In genomic region chr18:3508576-3509559, GRCh38 we compare ENCODE assay signal across 16 cellular contexts. TPM values are rescaled to one million over a fixed set of nuclear protein-coding genes. Genes with fewer than 3 reads are reported as not detected.
DNase-seq lines count a peak whose midpoint lies in the region; ATAC-seq and FAIRE-seq lines count a peak whose summit lies in the region.
"Had no signal": no experiment of that assay in that cellular context is flagged by ENCODE, and none has a peak within 500 bp of the region (broad histone marks: within the 10 kb centered on the region; RNA-seq: fewer than 3 reads in every experiment).

No MANE protein-coding gene starts in this region.

- no peaks in the 10 kb centered on the region for H3K9me3 Mint-ChIP-seq in activated CD8-positive, alpha-beta T cell treated with anti-CD3 and anti-CD28 coated beads, Interleukin-2, amount 10 ng/mL, durations not matched to agents 7 days and 5 days (ENCODE audit: insufficient read depth)

- no peaks in the 10 kb centered on the region for H3K36me3 ChIP-seq in HUES64 (ENCODE audit: insufficient read depth, low read length)
- H3K36me3 ChIP-seq in small intestine (ENCODE audit: control insufficient read depth in 2 of 2, insufficient read depth in 2 of 2, low read length in 2 of 2) = no peaks in the 10 kb centered on the region
- H3K36me3 ChIP-seq: cardiac muscle cell, WERI-Rb-1 had no signal

- no peak for FAIRE-seq in small intestine (lab: Jason Lieb, UNC)

- H3K36me3 Mint-ChIP-seq in activated CD8-positive, alpha-beta T cell treated with anti-CD3 and anti-CD28 coated beads, Interleukin-2, amount 10 ng/mL, durations not matched to agents 7 days and 5 days (ENCODE audit: low read depth) = no peaks in the 10 kb centered on the region

- DNase-seq in NCI-H510A (lab: John Stamatoyannopoulos, UW) = peak; percentile 19
- peak; percentile 50 for DNase-seq in glomerular visceral epithelial cell (ENCODE audit: extremely low spot score)
- DNase-seq in skeletal muscle cell (ENCODE audit: low read depth) = peak; percentile 19
- no peak for DNase-seq in activated CD4-positive, alpha-beta T cell treated with anti-CD3 and anti-CD28 coated beads for 1 hour
- no peak for DNase-seq in small intestine
- no peak for DNase-seq in activated CD8-positive, alpha-beta T cell treated with anti-CD3 and anti-CD28 coated beads, Interleukin-2, amount 10 ng/mL, durations not matched to agents 7 days and 5 days
- DNase-seq in AG08395 (ENCODE audit: low spot score) = no peak
- DNase-seq: Calu3; left cardiac atrium; NCI-H146; stimulated activated CD4-positive, alpha-beta T cell treated with anti-CD3 and anti-CD28 coated beads, Interleukin-4, amount 100 ng/mL, for 1 hour; WERI-Rb-1 had no signal

- H3K9ac ChIP-seq in HUES64 (ENCODE audit: low read depth, low read length) = no peak overlapping the region

- H3K4me1 ChIP-seq in HUES64 (ENCODE audit: insufficient read depth, low read length) (peaks cover 17% of the 10 kb centered on the region), small intestine (ENCODE audit: control insufficient read depth in 2 of 2, insufficient read depth in 1 of 2, low read depth in 1 of 2, low read length in 1 of 2) (no peaks in the 10 kb centered on the region)

- H3K4me3 ChIP-seq in HUES64 (ENCODE audit: low read length) = no peak overlapping the region
- no peak overlapping the region for H3K4me3 ChIP-seq in skeletal muscle cell (ENCODE audit: low read depth, low read length)
- no peak overlapping the region for H3K4me3 ChIP-seq in small intestine (ENCODE audit: low read depth in 1 of 2, low read length in 2 of 2)
- H3K4me3 ChIP-seq: cardiac muscle cell had no signal

- H3K27ac ChIP-seq in HUES64 (ENCODE audit: low read depth, low read length) = 0 out of 2 replicates have a peak overlapping the region, but pooled peaks have one; percentile 1
- no peak overlapping the region for H3K27ac ChIP-seq in small intestine (ENCODE audit: low read depth in 1 of 2, low read length in 1 of 2)
- H3K27ac ChIP-seq: cardiac muscle cell, HL-60, RWPE1, WERI-Rb-1 had no signal

- no peak for ATAC-seq in activated CD8-positive, alpha-beta T cell treated with anti-CD3 and anti-CD28 coated beads, Interleukin-2, amount 10 ng/mL, durations not matched to agents 7 days and 5 days
- ATAC-seq: left cardiac atrium had no signal

- H3K4me3 Mint-ChIP-seq in activated CD8-positive, alpha-beta T cell treated with anti-CD3 and anti-CD28 coated beads, Interleukin-2, amount 10 ng/mL, durations not matched to agents 7 days and 5 days = no peak overlapping the region

- H3K9me3 ChIP-seq in HUES64 (ENCODE audit: insufficient read depth, low read depth, low read length) (no peaks in the 10 kb centered on the region), small intestine (ENCODE audit: control insufficient read depth, low read depth) (no peaks in the 10 kb centered on the region)

- no peaks in the 10 kb centered on the region for H3K27me3 ChIP-seq in HUES64 (ENCODE audit: insufficient read depth, low read length)
- H3K27me3 ChIP-seq in small intestine (ENCODE audit: control insufficient read depth in 2 of 2, insufficient read depth in 2 of 2, low read length in 2 of 2) = no peaks in the 10 kb centered on the region
- H3K27me3 ChIP-seq: cardiac muscle cell had no signal

- POLR2A ChIA-PET in activated CD8-positive, alpha-beta T cell treated with anti-CD3 and anti-CD28 coated beads, Interleukin-2, amount 10 ng/mL, durations not matched to agents 7 days and 5 days (lab: Charles Lee) = no interaction called here

- 79% methylated on average over 16 of the region's 17 CpGs for WGBS in HUES64
- WGBS in small intestine, 3 donors = 68 to 88% (median 88%) methylated on average over 17 of the region's 17 CpGs

- CTCF ChIA-PET in activated CD8-positive, alpha-beta T cell treated with anti-CD3 and anti-CD28 coated beads, Interleukin-2, amount 10 ng/mL, durations not matched to agents 7 days and 5 days (lab: Charles Lee) = no interaction called here

- H3K27ac Mint-ChIP-seq in activated CD8-positive, alpha-beta T cell treated with anti-CD3 and anti-CD28 coated beads, Interleukin-2, amount 10 ng/mL, durations not matched to agents 7 days and 5 days = no peak overlapping the region

- peaks cover 2% of the 10 kb centered on the region for H3K27me3 Mint-ChIP-seq in activated CD8-positive, alpha-beta T cell treated with anti-CD3 and anti-CD28 coated beads, Interleukin-2, amount 10 ng/mL, durations not matched to agents 7 days and 5 days (ENCODE audit: low read depth)

- H3K4me1 Mint-ChIP-seq in activated CD8-positive, alpha-beta T cell treated with anti-CD3 and anti-CD28 coated beads, Interleukin-2, amount 10 ng/mL, durations not matched to agents 7 days and 5 days (ENCODE audit: low read depth) = peaks cover 10% of the 10 kb centered on the region

RNA-seq across cellular contexts. Expression of gene TGIF1, which starts 58.9 kb away (rescaled TPM):
- polyA plus RNA-seq in HUES64 (2013, experiment 1 of 2) = 164 TPM
- polyA plus RNA-seq in HUES64 (2013, experiment 2 of 2) = 187 TPM
- polyA plus RNA-seq in small intestine = 10 to 100 TPM; 20.0 to 47.9 (median 22.6) TPM
- total RNA-seq in activated CD8-positive, alpha-beta T cell treated with anti-CD3 and anti-CD28 coated beads, Interleukin-2, amount 10 ng/mL, durations not matched to agents 7 days and 5 days = 1 to 10 TPM; 8.2 to 8.7 TPM

Comparison
In these comparisons a context has a peak if more than half of its experiments do, and no peak if none do; other contexts are left out.
1. DNase-seq: peak in NCI-H510A (single experiment), glomerular visceral epithelial cell (single experiment) and skeletal muscle cell (single experiment); none in activated CD4-positive, alpha-beta T cell treated with anti-CD3 and anti-CD28 coated beads for 1 hour (single experiment), small intestine (single experiment), activated CD8-positive, alpha-beta T cell treated with anti-CD3 and anti-CD28 coated beads, Interleukin-2, amount 10 ng/mL, durations not matched to agents 7 days and 5 days (single experiment) and AG08395 (single experiment).